In genomic region chr11:86951706-86952105, GRCh38 we compare ENCODE assay signal across 23 cellular contexts. TPM values are rescaled to one million over a fixed set of nuclear protein-coding genes. Genes with fewer than 3 reads are reported as not detected.
DNase-seq lines count a peak whose midpoint lies in the region; ATAC-seq and TF ChIP-seq lines count a peak whose summit lies in the region.
"Had no signal": no experiment of that assay in that cellular context is flagged by ENCODE, and none has a peak within 500 bp of the region (broad histone marks: within the 10 kb centered on the region; RNA-seq: fewer than 3 reads in every experiment).

No MANE protein-coding gene starts in this region.

- no peak overlapping the region for H3K9ac ChIP-seq in skeletal muscle tissue (ENCODE audit: low read depth in 1 of 3, low read length in 3 of 3)
- H3K9ac ChIP-seq: BLaER1 treated with 17β-estradiol and CSF1 and Interleukin-3, amounts not matched to agents 10 nM and 100 nM had no signal

- no peak for TF ChIP-seq CTCF in left lung (IDR thresholded peaks at IDR 0.05)

- H3K27ac ChIP-seq in right cardiac atrium (ENCODE audit: low read length) (peak overlapping the region; percentile 65), left lung (peak overlapping the region; percentile 30 to 50), skeletal muscle tissue (ENCODE audit: low read depth, low read length) (no peak overlapping the region), aorta (ENCODE audit: low read depth in 1 of 2, low read length in 2 of 2) (peak overlapping the region in 1 of 2 donors; percentile 76)
- H3K27ac ChIP-seq: BLaER1 treated with 17β-estradiol and CSF1 and Interleukin-3, amounts not matched to agents 10 nM and 100 nM; pancreas had no signal

- H3K27me3 ChIP-seq in right cardiac atrium (ENCODE audit: control insufficient read depth, insufficient read depth), result no peaks in the 10 kb centered on the region
- H3K27me3 ChIP-seq in left lung, result peaks cover 0 to 31% of the 10 kb centered on the region in 2 donors
- H3K27me3 ChIP-seq in skeletal muscle tissue (ENCODE audit: control insufficient read depth in 3 of 3, insufficient read depth in 3 of 3, low read length in 3 of 3), result no peaks in the 10 kb centered on the region
- H3K27me3 ChIP-seq in aorta (ENCODE audit: control insufficient read depth in 1 of 2, insufficient read depth in 2 of 2, low read length in 1 of 2), result no peaks in the 10 kb centered on the region
- H3K27me3 ChIP-seq: pancreas had no signal

- H3K9me3 ChIP-seq in right cardiac atrium (ENCODE audit: control insufficient read depth, low read length), result no peaks in the 10 kb centered on the region
- H3K9me3 ChIP-seq in left lung, result no peaks in the 10 kb centered on the region
- H3K9me3 ChIP-seq in skeletal muscle tissue (ENCODE audit: control insufficient read depth in 3 of 3, low read length in 3 of 3), result no peaks in the 10 kb centered on the region
- no peaks in the 10 kb centered on the region for H3K9me3 ChIP-seq in aorta (ENCODE audit: control insufficient read depth, low read length)
- H3K9me3 ChIP-seq: BLaER1 treated with 17β-estradiol and CSF1 and Interleukin-3, amounts not matched to agents 10 nM and 100 nM; pancreas had no signal

- ATAC-seq in right cardiac atrium (no peak), Right ventricle myocardium inferior (no peak), left lung (no peak), aorta (ENCODE audit: low FRiP score) (no peak)
- ATAC-seq: effector memory CD8-positive, alpha-beta T cell; naive thymus-derived CD4-positive, alpha-beta T cell; pancreas had no signal

- intact Hi-C loops in right cardiac atrium (cut with DNase I), result loop anchor here in 2 of 4 donors (5.0 kb wide), 2 partner anchors 51 to 86 kb away; partner anchors contain the start of gene TMEM135 (in 1 of the 2)
- intact Hi-C loops in Right ventricle myocardium inferior (cut with DNase I), result loop anchor here (10.0 kb wide), 1 partner anchor 143 kb away; no protein-coding TSS in a partner anchor
- intact Hi-C loops in left lung (cut with DNase I), result no loop called here
- intact Hi-C loops in aorta (cut with DNase I), result no loop called here

- H3K36me3 ChIP-seq in left lung (peaks cover 0 to 8% of the 10 kb centered on the region in 2 donors), skeletal muscle tissue (ENCODE audit: control insufficient read depth in 3 of 3, insufficient read depth in 3 of 3, low read length in 3 of 3) (peaks cover 18 to 30% (median 20%) of the 10 kb centered on the region in 3 donors), aorta (ENCODE audit: control insufficient read depth in 1 of 2, insufficient read depth in 2 of 2, low read length in 1 of 2) (peaks cover 5 to 12% of the 10 kb centered on the region in 2 donors)
- H3K36me3 ChIP-seq: BLaER1 treated with 17β-estradiol and CSF1 and Interleukin-3, amounts not matched to agents 10 nM and 100 nM had no signal

- peak overlapping the region; percentile 58 for H3K4me3 ChIP-seq in right cardiac atrium (ENCODE audit: low read length)
- peak overlapping the region in 1 of 2 donors; percentile 58 for H3K4me3 ChIP-seq in left lung
- peak overlapping the region; percentile 42 to 89 (median 68) for H3K4me3 ChIP-seq in skeletal muscle tissue (ENCODE audit: low read length in 3 of 3)
- peak overlapping the region; percentile 2 to 47 for H3K4me3 ChIP-seq in aorta (ENCODE audit: low read length in 2 of 2)
- H3K4me3 ChIP-seq: BLaER1 treated with 17β-estradiol and CSF1 and Interleukin-3, amounts not matched to agents 10 nM and 100 nM; pancreas; skin epidermis had no signal

- no peak for DNase-seq in right cardiac atrium
- no peak for DNase-seq in Right ventricle myocardium inferior (ENCODE audit: missing footprints)
- no peak for DNase-seq in left lung
- DNase-seq in aorta, result no peak
- no peak for DNase-seq in DMS 273 (lab: John Stamatoyannopoulos, UW; ENCODE audit: unreplicated experiment)
- DNase-seq in activated gamma-delta T cell (lab: John Stamatoyannopoulos, UW), result no peak
- DNase-seq in COR-L47 (lab: John Stamatoyannopoulos, UW), result no peak
- DNase-seq: activated B cell treated with CpG ODN at 0.5 μM for 24 hours; activated CD4-positive, alpha-beta memory T cell treated with anti-CD3 and anti-CD28 coated beads for 36 hours; activated naive CD4-positive, alpha-beta T cell treated with anti-CD3 and anti-CD28 coated beads, Interleukin-2, amount 10 ng/mL, durations not matched to agents 7 days and 5 days; activated T-cell treated with anti-CD3 and anti-CD28 coated beads for 4 hours; effector memory CD8-positive, alpha-beta T cell; mesendoderm; naive thymus-derived CD4-positive, alpha-beta T cell; NCI-H1092 treated with DMSO at 0.1 percent for 48 hours; NCI-H2081 treated with DMSO at 0.1 percent for 48 hours; NCI-H510A; NK-92 treated with Interleukin-12 subunit alpha and Interleukin-12 subunit beta, amount 100 ng/mL, for 24 hours; pancreas; stimulated activated naive CD4-positive, alpha-beta T cell treated with Interleukin-2 at 50 U/mL for 16 hours had no signal

- H3K4me1 ChIP-seq in right cardiac atrium (ENCODE audit: control insufficient read depth, insufficient read depth, low read length) (peaks cover 14% of the 10 kb centered on the region), left lung (peaks cover 2 to 29% of the 10 kb centered on the region in 2 donors), skeletal muscle tissue (ENCODE audit: control insufficient read depth in 3 of 3, insufficient read depth in 3 of 3, low read length in 3 of 3) (peaks cover 58 to 71% (median 62%) of the 10 kb centered on the region in 3 donors), aorta (ENCODE audit: control insufficient read depth in 1 of 2, insufficient read depth in 2 of 2, low read length in 2 of 2) (peaks cover 0 to 8% of the 10 kb centered on the region in 2 donors)

- WGBS in right cardiac atrium, result 62% methylated on average over 3 of the region's 3 CpGs
- WGBS in aorta, 2 donors, result 74 to 76% methylated on average over 3 of the region's 3 CpGs

RNA-seq across cellular contexts. Expression of gene FZD4, which starts 3.5 kb away (rescaled TPM):
- total RNA-seq in right cardiac atrium, result 10 to 100 TPM; 20.6 to 28.3 (median 24.6) TPM
- 13.9 TPM for polyA plus RNA-seq in right cardiac atrium
- total RNA-seq in Right ventricle myocardium inferior, result 31.3 TPM
- total RNA-seq in left lung, result 10 to 100 TPM; 23.5 to 25.1 TPM
- 56.4 TPM for total RNA-seq in skeletal muscle tissue
- 10 to 100 TPM; 50.8 to 91.2 TPM for total RNA-seq in aorta
- polyA plus RNA-seq in aorta, result 10 to 100 TPM in 1 of 2 donors, 1 to 10 TPM in 1; 4.0 to 41.9 TPM
- total RNA-seq: activated B cell treated with CpG ODN at 0.5 μM for 24 hours; naive thymus-derived CD4-positive, alpha-beta T cell had no signal
- polyA plus RNA-seq: naive thymus-derived CD4-positive, alpha-beta T cell had no signal
